In the genomic region with DNA sequence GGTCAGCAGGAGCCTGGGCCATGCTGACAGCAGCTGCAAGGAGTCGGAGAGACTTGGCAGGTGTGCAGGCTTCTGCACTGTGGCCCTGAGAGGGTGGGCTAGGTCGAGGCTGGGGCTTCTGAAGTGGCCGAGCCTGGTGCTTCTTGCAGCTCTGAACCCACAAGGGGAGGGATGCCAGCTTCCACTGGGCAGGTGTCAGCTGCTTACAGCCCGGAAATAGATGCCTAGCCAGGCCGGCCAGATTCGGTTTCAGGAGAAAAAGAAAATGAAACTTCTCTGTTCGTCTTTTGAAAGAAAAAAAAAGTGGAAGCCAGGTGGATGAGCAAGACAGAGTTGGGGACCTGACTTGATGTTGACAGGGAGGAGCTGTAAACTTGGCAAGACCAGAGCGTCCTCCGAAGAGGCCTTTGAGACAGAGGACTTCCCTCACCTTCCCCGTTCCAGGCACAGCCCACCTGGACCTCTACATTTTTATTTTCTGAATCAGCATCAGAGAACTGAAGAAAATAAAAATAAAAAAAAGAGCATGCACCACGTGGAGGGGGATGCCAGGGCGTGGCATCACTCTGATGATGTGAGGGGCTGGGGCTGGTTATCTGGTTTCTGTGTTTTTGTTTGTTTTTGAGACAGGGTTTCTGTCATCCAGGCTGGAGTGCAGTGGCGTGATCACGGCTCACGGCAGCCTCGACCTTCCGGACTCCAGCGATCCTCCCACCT, we compare ENCODE assay signal across 9 cellular contexts. TPM values are rescaled to one million over a fixed set of nuclear protein-coding genes. Genes with fewer than 3 reads are reported as not detected.
DNase-seq lines count a peak whose midpoint lies in the region; ATAC-seq and TF ChIP-seq lines count a peak whose summit lies in the region.
"Had no signal": no experiment of that assay in that cellular context is flagged by ENCODE, and none has a peak within 500 bp of the region (broad histone marks: within the 10 kb centered on the region; RNA-seq: fewer than 3 reads in every experiment).

A gene with protein sequence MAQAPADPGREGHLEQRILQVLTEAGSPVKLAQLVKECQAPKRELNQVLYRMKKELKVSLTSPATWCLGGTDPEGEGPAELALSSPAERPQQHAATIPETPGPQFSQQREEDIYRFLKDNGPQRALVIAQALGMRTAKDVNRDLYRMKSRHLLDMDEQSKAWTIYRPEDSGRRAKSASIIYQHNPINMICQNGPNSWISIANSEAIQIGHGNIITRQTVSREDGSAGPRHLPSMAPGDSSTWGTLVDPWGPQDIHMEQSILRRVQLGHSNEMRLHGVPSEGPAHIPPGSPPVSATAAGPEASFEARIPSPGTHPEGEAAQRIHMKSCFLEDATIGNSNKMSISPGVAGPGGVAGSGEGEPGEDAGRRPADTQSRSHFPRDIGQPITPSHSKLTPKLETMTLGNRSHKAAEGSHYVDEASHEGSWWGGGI (minus strand): TSS at position 153 of the 717 bp plus-strand sequence. CDS start 131 bp downstream, at position 22.

- peak within 1 kb of the TSS; percentile 75 for H3K4me3 Mint-ChIP-seq in activated naive CD8-positive, alpha-beta T cell
- H3K4me3 Mint-ChIP-seq in HFFc6 = no peak within 1 kb of the TSS

- H3K4me1 Mint-ChIP-seq in activated naive CD8-positive, alpha-beta T cell (ENCODE audit: low read depth) = peaks cover 62% of the 10 kb centered on the region
- peaks cover 7% of the 10 kb centered on the region for H3K4me1 Mint-ChIP-seq in HFFc6 (ENCODE audit: low read depth)

- TF ChIP-seq CTCF in HFFc6 (IDR thresholded peaks at IDR 0.05) = no peak

- H3K36me3 Mint-ChIP-seq in activated naive CD8-positive, alpha-beta T cell = peaks cover 12% of the 10 kb centered on the region
- no peaks in the 10 kb centered on the region for H3K36me3 Mint-ChIP-seq in HFFc6 (ENCODE audit: low read depth)

- peaks cover 4% of the 10 kb centered on the region for H3K9me3 Mint-ChIP-seq in activated naive CD8-positive, alpha-beta T cell (ENCODE audit: low read depth)
- no peaks in the 10 kb centered on the region for H3K9me3 Mint-ChIP-seq in HFFc6

- DNase-seq in M059J (ENCODE audit: low read depth) = peak; percentile 44
- peak; percentile 64 for DNase-seq in stimulated activated CD8-positive, alpha-beta memory T cell treated with anti-CD3 and anti-CD28 coated beads, Interleukin-4, amount 100 ng/mL, for 48 hours
- DNase-seq in HFFc6 = no peak
- no peak for DNase-seq in left lobe of liver (ENCODE audit: low spot score)
- DNase-seq in glomerular visceral epithelial cell (ENCODE audit: extremely low spot score) = no peak

- H3K27me3 Mint-ChIP-seq in activated naive CD8-positive, alpha-beta T cell = no peaks in the 10 kb centered on the region
- H3K27me3 Mint-ChIP-seq in HFFc6 (ENCODE audit: insufficient read depth) = peaks cover 40% of the 10 kb centered on the region

- H3K27ac Mint-ChIP-seq in activated naive CD8-positive, alpha-beta T cell = peak within 1 kb of the TSS; percentile 87
- no peak within 1 kb of the TSS for H3K27ac Mint-ChIP-seq in HFFc6

- ATAC-seq in GM18517 (IDR thresholded peaks at IDR 0.05; ENCODE audit: unreplicated experiment) = peak; percentile 58
- peak; percentile 54 for ATAC-seq in GM21576 (IDR thresholded peaks at IDR 0.05; ENCODE audit: unreplicated experiment)
- ATAC-seq in left lobe of liver = no peak

RNA-seq across cellular contexts. Expression of the gene that starts here (rescaled TPM):
- total RNA-seq in M059J (2014; rRNA removed; shearing (Covaris generic)) = 3.0 and 5.2 TPM in 2 replicates
- total RNA-seq in HFFc6 (2021; fragmentation: NEBNext Ultra II Directional; extraction: Animal tissue kit (Norgen Biotek cat#: 25700)) = not detected
- total RNA-seq in left lobe of liver = 0.08 TPM
- total RNA-seq: PC-9 had no signal

Comparison
In these comparisons a context has a peak if more than half of its experiments do, and no peak if none do; other contexts are left out.
1. DNase-seq: peak in M059J (single experiment) and stimulated activated CD8-positive, alpha-beta memory T cell treated with anti-CD3 and anti-CD28 coated beads, Interleukin-4, amount 100 ng/mL, for 48 hours (single experiment); none in HFFc6 (single experiment), left lobe of liver (single experiment) and glomerular visceral epithelial cell (single experiment).